ENCODE assay signal across 8 cellular contexts in the genomic region with DNA sequence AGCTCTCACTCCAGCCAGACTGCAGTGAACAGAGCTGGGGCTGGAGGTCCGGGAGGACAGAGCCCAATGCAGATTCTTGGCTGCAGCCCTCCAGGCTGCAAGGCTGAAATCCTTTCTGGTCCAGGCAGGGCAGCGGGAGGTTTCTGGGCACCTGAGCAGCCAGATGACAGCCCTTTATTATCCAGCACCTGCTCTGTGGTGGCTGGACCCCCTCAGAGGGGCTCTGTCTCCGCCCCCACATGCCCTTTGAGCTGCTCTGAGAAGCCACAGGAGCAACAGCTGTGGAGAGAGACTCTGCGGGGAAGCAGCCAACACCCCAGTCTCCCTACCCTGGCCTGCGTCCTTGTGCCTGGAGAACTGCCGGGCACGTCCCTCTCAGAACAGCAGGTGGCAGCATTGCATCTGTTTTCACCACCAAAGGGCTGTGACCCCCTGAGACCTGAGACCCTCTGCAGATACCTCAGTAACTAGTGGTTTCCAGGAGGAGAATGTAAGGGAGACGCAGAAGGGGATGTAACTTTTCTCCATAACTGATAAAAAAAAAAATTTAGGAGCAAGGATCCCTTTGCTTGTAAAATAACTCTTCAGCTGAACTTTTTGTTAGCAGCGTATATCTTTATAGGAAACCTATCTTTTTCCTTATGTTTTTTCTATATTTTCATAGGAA. TPM values are rescaled to one million over a fixed set of nuclear protein-coding genes. Genes with fewer than 3 reads are reported as not detected.
DNase-seq lines count a peak whose midpoint lies in the region; ATAC-seq and TF ChIP-seq lines count a peak whose summit lies in the region.

No MANE protein-coding gene starts in this region.

- peak; percentile 93 for TF ChIP-seq CTCF in cardiac muscle cell (IDR thresholded peaks at IDR 0.05; ENCODE audit: low read depth, low read length)

- H3K4me1 ChIP-seq in cardiac muscle cell (ENCODE audit: low read depth) = peaks cover 6% of the 10 kb centered on the region
- no peaks in the 10 kb centered on the region for H3K4me1 ChIP-seq in aorta (ENCODE audit: control insufficient read depth in 1 of 2, insufficient read depth in 2 of 2, low read length in 2 of 2)

- intact Hi-C loops in aorta (cut with DNase I) = loop anchor here in 1 of 2 donors (2.0 kb wide), 1 partner anchor 154 kb away; no protein-coding TSS in a partner anchor

- H3K27ac ChIP-seq in cardiac muscle cell (no peak overlapping the region), aorta (ENCODE audit: low read depth in 1 of 2, low read length in 2 of 2) (no peak overlapping the region)

- H3K36me3 ChIP-seq in cardiac muscle cell (no peaks in the 10 kb centered on the region), aorta (ENCODE audit: control insufficient read depth in 1 of 2, insufficient read depth in 2 of 2, low read length in 1 of 2) (no peaks in the 10 kb centered on the region)

- no peak for TF ChIP-seq POLR2A in GM18505 (IDR thresholded peaks at IDR 0.05; ENCODE audit: borderline replicate concordance, extremely low read depth, insufficient read depth, insufficient read length)

- ATAC-seq in aorta (ENCODE audit: low FRiP score) = peak; percentile 42
- ATAC-seq in GM18505 (IDR thresholded peaks at IDR 0.05; ENCODE audit: unreplicated experiment) = no peak

- DNase-seq in DMS114 treated with DMSO at 0.1 percent for 48 hours (lab: John Stamatoyannopoulos, UW; ENCODE audit: unreplicated experiment) = peak; percentile 31
- DNase-seq in M059J (ENCODE audit: low read depth) = peak; percentile 47
- peak; percentile 84 for DNase-seq in SK-N-DZ (ENCODE audit: low spot score)
- DNase-seq in activated naive CD4-positive, alpha-beta T cell treated with anti-CD3 and anti-CD28 coated beads, Interleukin-2, amount 50 U/mL, for 16 hours = peak; percentile 73
- DNase-seq in cardiac muscle cell (ENCODE audit: low read depth in 1 of 2, low spot score in 1 of 2) = peak; percentile 72 to 84
- DNase-seq in putamen (ENCODE audit: low spot score) = peak; percentile 79
- DNase-seq in aorta = peak; percentile 82 to 89

- H3K4me3 ChIP-seq in cardiac muscle cell (no peak overlapping the region), aorta (ENCODE audit: low read length in 2 of 2) (no peak overlapping the region)

- no peaks in the 10 kb centered on the region for H3K27me3 ChIP-seq in cardiac muscle cell
- H3K27me3 ChIP-seq in aorta (ENCODE audit: control insufficient read depth in 1 of 2, insufficient read depth in 2 of 2, low read length in 1 of 2) = no peaks in the 10 kb centered on the region

- no peaks in the 10 kb centered on the region for H3K9me3 ChIP-seq in cardiac muscle cell (ENCODE audit: low read depth)
- H3K9me3 ChIP-seq in aorta (ENCODE audit: control insufficient read depth, low read length) = no peaks in the 10 kb centered on the region

- 19 to 22% methylated on average over 9 of the region's 9 CpGs for WGBS in aorta, 2 donors

RNA-seq across cellular contexts. Expression of a gene that starts 3.7 kb away (rescaled TPM):
- 65.8 and 108 TPM in 2 replicates for total RNA-seq in M059J (2014; rRNA removed; shearing (Covaris generic))
- 65.2 and 68.4 TPM in 2 replicates for polyA plus RNA-seq in SK-N-DZ (2014; cell fraction: cytosol; rRNA removed)
- polyA plus RNA-seq in SK-N-DZ (2014; cell fraction: nucleus; rRNA removed) = 33.2 and 36.3 TPM in 2 replicates
- total RNA-seq in cardiac muscle cell (69.0 and 70.0 TPM in 2 replicates), aorta (10 to 100 TPM; 50.2 to 59.3 TPM)
- polyA plus RNA-seq in cardiac muscle cell (79.4 and 82.8 TPM in 2 replicates), aorta (10 to 100 TPM; 15.5 to 36.4 TPM)

RNA-seq across cellular contexts. Expression of a gene that starts 32.5 kb away (rescaled TPM):
- 0.27 and 1.7 TPM in 2 replicates for total RNA-seq in M059J (2014; rRNA removed; shearing (Covaris generic))
- polyA plus RNA-seq in SK-N-DZ (2014; cell fraction: cytosol; rRNA removed) = 1.5 and 3.5 TPM in 2 replicates
- polyA plus RNA-seq in SK-N-DZ (2014; cell fraction: nucleus; rRNA removed) = 1.4 and 2.5 TPM in 2 replicates
- 2.6 and 4.5 TPM in 2 replicates for total RNA-seq in cardiac muscle cell
- 3.2 and 8.0 TPM in 2 replicates for polyA plus RNA-seq in cardiac muscle cell
- 1 to 10 TPM in 1 of 2 donors, under 1 TPM in 1; 0.81 to 1.4 TPM for total RNA-seq in aorta
- polyA plus RNA-seq in aorta = 1 to 10 TPM; 2.4 to 3.8 TPM

RNA-seq across cellular contexts. Expression of a gene that starts 44.1 kb away (rescaled TPM):
- 103 and 151 TPM in 2 replicates for total RNA-seq in M059J (2014; rRNA removed; shearing (Covaris generic))
- polyA plus RNA-seq in SK-N-DZ (2014; cell fraction: cytosol; rRNA removed) = 200 and 214 TPM in 2 replicates
- 125 and 184 TPM in 2 replicates for polyA plus RNA-seq in SK-N-DZ (2014; cell fraction: nucleus; rRNA removed)
- total RNA-seq in cardiac muscle cell (96.3 and 155 TPM in 2 replicates), aorta (100 to 1,000 TPM in 1 of 2 donors, 10 to 100 TPM in 1; 84.5 to 106 TPM)
- polyA plus RNA-seq in cardiac muscle cell (71.5 and 89.2 TPM in 2 replicates), aorta (10 to 100 TPM; 14.8 to 26.4 TPM)

RNA-seq across cellular contexts. Expression of a gene that starts 54.3 kb away (rescaled TPM):
- total RNA-seq in M059J (2014; rRNA removed; shearing (Covaris generic)) = 66.6 TPM in 2 replicates
- polyA plus RNA-seq in SK-N-DZ (2014; cell fraction: cytosol; rRNA removed) = 159 and 167 TPM in 2 replicates
- polyA plus RNA-seq in SK-N-DZ (2014; cell fraction: nucleus; rRNA removed) = 80.4 and 84.3 TPM in 2 replicates
- total RNA-seq in cardiac muscle cell = 66.6 and 79.2 TPM in 2 replicates
- polyA plus RNA-seq in cardiac muscle cell = 83.8 and 90.0 TPM in 2 replicates
- total RNA-seq in aorta = 10 to 100 TPM; 68.2 to 84.2 TPM
- 10 to 100 TPM; 74.3 to 74.4 TPM for polyA plus RNA-seq in aorta

RNA-seq across cellular contexts. Expression of a gene that starts 57.0 kb away (rescaled TPM):
- total RNA-seq in M059J (2014; rRNA removed; shearing (Covaris generic)) = 46.5 and 48.8 TPM in 2 replicates
- 79.4 and 94.0 TPM in 2 replicates for polyA plus RNA-seq in SK-N-DZ (2014; cell fraction: cytosol; rRNA removed)
- 26.2 and 34.8 TPM in 2 replicates for polyA plus RNA-seq in SK-N-DZ (2014; cell fraction: nucleus; rRNA removed)
- total RNA-seq in cardiac muscle cell (113 and 125 TPM in 2 replicates), aorta (10 to 100 TPM; 25.3 to 28.5 TPM)
- polyA plus RNA-seq in cardiac muscle cell (98.2 and 107 TPM in 2 replicates), aorta (10 to 100 TPM; 23.0 to 25.3 TPM)

Comparison
In these comparisons a context has a peak if more than half of its experiments do, and no peak if none do; other contexts are left out.
1. DNase-seq: peak in every context shown above with its lines; median percentile 86 in aorta; 84 in SK-N-DZ; 79 in putamen; 78 in cardiac muscle cell; 73 in activated naive CD4-positive, alpha-beta T cell treated with anti-CD3 and anti-CD28 coated beads, Interleukin-2, amount 50 U/mL, for 16 hours; 47 in M059J; 31 in DMS114 treated with DMSO at 0.1 percent for 48 hours.